8 cellular contexts compared by ENCODE assay signal in the genomic region with DNA sequence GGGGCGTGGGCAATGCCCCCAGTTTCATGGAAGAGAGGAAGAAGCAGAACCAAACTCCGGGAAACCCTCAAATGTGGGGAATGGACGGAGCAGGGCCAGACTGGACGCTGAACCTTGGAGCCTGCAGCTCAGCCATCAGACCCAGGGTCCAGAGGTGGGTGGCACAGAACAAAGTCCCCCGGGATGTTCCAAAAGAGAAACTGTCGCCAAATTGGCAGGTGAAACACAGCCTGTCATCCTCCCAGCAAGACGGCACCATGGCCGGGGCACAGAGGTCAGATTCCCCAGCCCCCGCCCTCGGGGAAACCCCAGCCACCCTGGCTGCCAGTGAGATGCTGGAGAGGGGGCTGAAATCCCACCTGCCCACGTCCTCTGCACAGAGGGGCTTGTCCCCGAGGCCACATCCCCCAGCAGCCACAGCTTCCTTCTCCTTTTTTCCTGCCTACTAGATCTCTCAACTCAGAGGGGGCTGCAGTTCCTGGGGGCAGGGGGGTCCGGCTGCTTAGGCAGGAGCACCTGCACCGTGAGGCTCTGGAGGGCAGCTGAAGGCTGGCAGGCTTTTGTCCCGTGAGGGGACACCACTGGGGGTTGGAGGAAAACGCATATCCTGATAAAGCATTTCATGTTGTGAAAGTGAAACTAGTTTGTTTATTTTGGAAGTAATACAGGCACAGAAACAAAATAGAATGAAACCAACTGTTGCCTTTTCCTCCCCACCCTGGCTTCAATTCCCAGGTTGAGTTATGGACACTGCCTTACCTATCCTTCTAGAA. TPM values are rescaled to one million over a fixed set of nuclear protein-coding genes. Genes with fewer than 3 reads are reported as not detected.
DNase-seq lines count a peak whose midpoint lies in the region; ATAC-seq and TF ChIP-seq lines count a peak whose summit lies in the region.

No MANE protein-coding gene starts in this region.

- DNase-seq in DMS53 (lab: John Stamatoyannopoulos, UW) (peak; percentile 62), DMS53 treated with DMSO at 0.1 percent for 48 hours (lab: John Stamatoyannopoulos, UW; ENCODE audit: unreplicated experiment) (no peak), UCSD-AML1 (lab: John Stamatoyannopoulos, UW; ENCODE audit: unreplicated experiment) (peak; percentile 37), foreskin keratinocyte (no peak), islet precursor cell (no peak), NCI-H774 (lab: John Stamatoyannopoulos, UW) (no peak)
- no peak for DNase-seq in stimulated activated naive B cell treated with anti-CD40 and anti-IgM and Interleukin-4, amounts not matched to agents 10 μg/mL and 1 μg/mL and 100 μg/mL, for 72 hours

- H3K4me3 Mint-ChIP-seq in stimulated activated naive B cell treated with anti-CD40 and anti-IgM and Interleukin-4, amounts not matched to agents 10 μg/mL and 1 μg/mL and 100 μg/mL, for 72 hours: peak overlapping the region; percentile 74 to 82

- TF ChIP-seq CTCF in foreskin keratinocyte (conservative IDR thresholded peaks at IDR 0.05): no peak

- peaks cover 18 to 33% of the 10 kb centered on the region in 2 donors for H3K27me3 Mint-ChIP-seq in stimulated activated naive B cell treated with anti-CD40 and anti-IgM and Interleukin-4, amounts not matched to agents 10 μg/mL and 1 μg/mL and 100 μg/mL, for 72 hours

- peak overlapping the region; percentile 93 for H3K27ac Mint-ChIP-seq in stimulated activated naive B cell treated with anti-CD40 and anti-IgM and Interleukin-4, amounts not matched to agents 10 μg/mL and 1 μg/mL and 100 μg/mL, for 72 hours

- no peaks in the 10 kb centered on the region for H3K36me3 Mint-ChIP-seq in stimulated activated naive B cell treated with anti-CD40 and anti-IgM and Interleukin-4, amounts not matched to agents 10 μg/mL and 1 μg/mL and 100 μg/mL, for 72 hours

- H3K9me3 Mint-ChIP-seq in stimulated activated naive B cell treated with anti-CD40 and anti-IgM and Interleukin-4, amounts not matched to agents 10 μg/mL and 1 μg/mL and 100 μg/mL, for 72 hours: no peaks in the 10 kb centered on the region

- peaks cover 20 to 40% of the 10 kb centered on the region in 2 donors for H3K4me1 Mint-ChIP-seq in stimulated activated naive B cell treated with anti-CD40 and anti-IgM and Interleukin-4, amounts not matched to agents 10 μg/mL and 1 μg/mL and 100 μg/mL, for 72 hours

- no peak for ATAC-seq in foreskin keratinocyte
- peak in 1 of 2 donors; percentile 13 for ATAC-seq in stimulated activated naive B cell treated with anti-CD40 and anti-IgM and Interleukin-4, amounts not matched to agents 10 μg/mL and 1 μg/mL and 100 μg/mL, for 72 hours (replicated peaks)
- ATAC-seq in GM19351 (IDR thresholded peaks at IDR 0.05; ENCODE audit: unreplicated experiment): no peak

- H3K4me1 ChIP-seq in foreskin keratinocyte: peaks cover 14% of the 10 kb centered on the region

- peak overlapping the region; percentile 37 for H3K27ac ChIP-seq in foreskin keratinocyte

- peaks cover 14% of the 10 kb centered on the region for H3K27me3 ChIP-seq in foreskin keratinocyte

RNA-seq across cellular contexts. Expression of gene SECTM1, which starts 1.2 kb away (rescaled TPM):
- total RNA-seq in foreskin keratinocyte: 5.0 and 6.6 TPM in 2 replicates
- 8.2 and 9.5 TPM in 2 replicates for polyA plus RNA-seq in foreskin keratinocyte

RNA-seq across cellular contexts. Expression of gene CD7, which starts 17.4 kb away (rescaled TPM):
- total RNA-seq in foreskin keratinocyte: not detected in 2 replicates
- polyA plus RNA-seq in foreskin keratinocyte: not detected in 2 replicates

RNA-seq across cellular contexts. Expression of gene TEX19, which starts 24.2 kb away (rescaled TPM):
- total RNA-seq in foreskin keratinocyte: 0.07 TPM in 1 of 2 replicates, not detected in the other
- polyA plus RNA-seq in foreskin keratinocyte: 0.02 TPM in 1 of 2 replicates, not detected in the other

RNA-seq across cellular contexts. Expression of gene UTS2R, which starts 36.8 kb away (rescaled TPM):
- not detected in 2 replicates for total RNA-seq in foreskin keratinocyte
- polyA plus RNA-seq in foreskin keratinocyte: not detected in 2 replicates

Comparison
In these comparisons a context has a peak if more than half of its experiments do, and no peak if none do; other contexts are left out.
1. DNase-seq: peak in DMS53 (single experiment) and UCSD-AML1 (single experiment); none in DMS53 treated with DMSO at 0.1 percent for 48 hours (single experiment), foreskin keratinocyte (0 of 2), stimulated activated naive B cell treated with anti-CD40 and anti-IgM and Interleukin-4, amounts not matched to agents 10 μg/mL and 1 μg/mL and 100 μg/mL, for 72 hours (single experiment), islet precursor cell (single experiment) and NCI-H774 (single experiment).